Comparison of ENCODE assay signal across 25 cellular contexts in the genomic region with DNA sequence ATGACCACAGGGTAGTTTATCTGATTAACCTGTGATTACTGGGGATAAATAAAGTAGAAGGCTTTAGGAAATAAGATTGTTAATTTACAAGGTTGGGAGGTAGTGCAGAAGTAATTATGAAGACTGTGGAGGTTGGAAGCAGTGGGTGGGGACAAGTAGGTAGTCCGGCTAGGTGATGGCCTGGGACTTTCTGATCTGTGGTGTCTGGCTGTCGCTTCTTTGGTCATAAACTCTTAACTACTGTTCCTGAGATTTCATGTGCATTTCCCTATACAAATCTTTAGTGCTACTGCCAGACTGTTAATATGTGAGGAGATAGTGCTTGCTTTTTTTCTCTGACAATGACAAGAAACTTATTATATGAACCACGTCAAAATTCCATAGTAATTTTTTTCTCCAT. TPM values are rescaled to one million over a fixed set of nuclear protein-coding genes. Genes with fewer than 3 reads are reported as not detected.
"Had no signal": no experiment of that assay in that cellular context is flagged by ENCODE, and none has a peak within 500 bp of the region (broad histone marks: within the 10 kb centered on the region; RNA-seq: fewer than 3 reads in every experiment).

No MANE protein-coding gene starts in this region.

- H3K36me3 ChIP-seq: ascending aorta, left lung, neural progenitor cell, prostate gland, right atrium auricular region, suprapubic skin, transverse colon, vagina, WERI-Rb-1 had no signal

- H3K27ac ChIP-seq: ascending aorta, coronary artery, left lung, neural progenitor cell, prostate gland, right atrium auricular region, suprapubic skin, transverse colon, vagina, WERI-Rb-1 had no signal

- H3K4me3 ChIP-seq: ascending aorta, coronary artery, left lung, neural progenitor cell, prostate gland, right atrium auricular region, suprapubic skin, transverse colon, vagina had no signal

- H3K27me3 ChIP-seq: ascending aorta, right atrium auricular region, vagina had no signal

- ATAC-seq: left lung had no signal

- H3K9me3 ChIP-seq: ascending aorta, left lung, prostate gland, suprapubic skin, transverse colon, vagina had no signal

- H3K4me1 Mint-ChIP-seq: neural progenitor cell had no signal

- H3K9me3 Mint-ChIP-seq: activated naive CD4-positive, alpha-beta T cell treated with anti-CD3 and anti-CD28 coated beads, Interleukin-2, amount 10 ng/mL, durations not matched to agents 7 days and 5 days; T-helper 1 cell treated with Interleukin-12 subunit alpha and Interleukin-12 subunit beta and Interleukin-4 antibody, amounts not matched to agents 30 μg/mL and 1 μg/mL, for 36 hours had no signal

- H3K4me1 ChIP-seq: ascending aorta, prostate gland, right atrium auricular region, suprapubic skin, vagina had no signal

- DNase-seq: activated effector memory CD4-positive, alpha-beta T cell treated with Interleukin-2 at 50 U/mL for 16 hours; activated T-cell treated with anti-CD3 and anti-CD28 coated beads for 4 hours; erythroblast; foreskin melanocyte; glutamatergic neuron; hypothalamus; kidney; left lung; midbrain; stimulated activated CD4-positive, alpha-beta T cell treated with anti-CD3 and anti-CD28 coated beads, Interleukin-2, amount 100 ng/mL, for 24 hours; stimulated activated naive CD4-positive, alpha-beta T cell treated with Interleukin-2 at 50 U/mL for 16 hours; transverse colon; WERI-Rb-1 had no signal

- H2AFZ ChIP-seq: neural progenitor cell had no signal

- H3K36me3 Mint-ChIP-seq: neural progenitor cell had no signal

- H3K4me3 Mint-ChIP-seq: neural progenitor cell had no signal

- H3K27ac Mint-ChIP-seq: neural progenitor cell had no signal

- H3K9ac ChIP-seq: neural progenitor cell had no signal

RNA-seq across cellular contexts. Expression of gene HNF1B, which starts 19.5 kb away (rescaled TPM):
- total RNA-seq: ascending aorta, lung microvascular endothelial cell, myocyte, osteoblast, right atrium auricular region, suprapubic skin, vagina had no signal
